In genomic region chr1:112636597-112637256, GRCh38 we compare ENCODE assay signal across 10 cellular contexts. TPM values are rescaled to one million over a fixed set of nuclear protein-coding genes. Genes with fewer than 3 reads are reported as not detected.
DNase-seq lines count a peak whose midpoint lies in the region; ATAC-seq and TF ChIP-seq lines count a peak whose summit lies in the region.
"Had no signal": no experiment of that assay in that cellular context is flagged by ENCODE, and none has a peak within 500 bp of the region (broad histone marks: within the 10 kb centered on the region; RNA-seq: fewer than 3 reads in every experiment).

No MANE protein-coding gene starts in this region.

- peaks cover 86% of the 10 kb centered on the region for H3K79me2 ChIP-seq in OCI-LY1 (ENCODE audit: insufficient read depth, low read length)

- H4K20me1 ChIP-seq in OCI-LY1 (ENCODE audit: insufficient read depth, low read length) = peaks cover 4% of the 10 kb centered on the region

- no peaks in the 10 kb centered on the region for H3F3A ChIP-seq in OCI-LY1 (ENCODE audit: insufficient read depth, low read length)

- no peak overlapping the region for H3K9ac ChIP-seq in OCI-LY1 (ENCODE audit: low read length)

- TF ChIP-seq CTCF in OCI-LY1 (IDR thresholded peaks at IDR 0.05; ENCODE audit: low read length) (no peak), dorsolateral prefrontal cortex (IDR thresholded peaks at IDR 0.05 in 54 of 56, conservative IDR thresholded peaks at IDR 0.05 in 2 of 56; ENCODE audit: low read depth in 1 of 56, partially characterized antibody in 56 of 56) (no peak), spleen (IDR thresholded peaks at IDR 0.05 in 8 of 11, conservative IDR thresholded peaks at IDR 0.05 in 3 of 11) (no peak), heart right ventricle (IDR thresholded peaks at IDR 0.05) (no peak)

- no peak for TF ChIP-seq POLR2A in spleen (IDR thresholded peaks at IDR 0.05)

- no peak for DNase-seq in dorsolateral prefrontal cortex
- no peak for DNase-seq in spleen
- DNase-seq in heart right ventricle = no peak
- DNase-seq in stimulated activated CD4-positive, alpha-beta T cell treated with anti-CD3 and anti-CD28 coated beads, Interleukin-4, amount 100 ng/mL, for 4 hours = no peak
- no peak for DNase-seq in aorta
- DNase-seq: NCI-H446 had no signal

- no peaks in the 10 kb centered on the region for H3K9me3 ChIP-seq in OCI-LY1 (ENCODE audit: low read length)
- no peaks in the 10 kb centered on the region for H3K9me3 ChIP-seq in spleen
- H3K9me3 ChIP-seq in heart right ventricle = no peaks in the 10 kb centered on the region
- H3K9me3 ChIP-seq in aorta (ENCODE audit: control insufficient read depth, low read length) = no peaks in the 10 kb centered on the region
- H3K9me3 ChIP-seq: thoracic aorta had no signal

- H3K4me3 ChIP-seq in OCI-LY1 (ENCODE audit: low read depth, low read length, poor library complexity, severe bottlenecking) (no peak overlapping the region), dorsolateral prefrontal cortex (peak overlapping the region in 4 of 59 donors; percentile 2 to 9 (median 6)), spleen (no peak overlapping the region), heart right ventricle (no peak overlapping the region), aorta (ENCODE audit: low read length in 2 of 2) (no peak overlapping the region)
- H3K4me3 ChIP-seq: thoracic aorta had no signal

- H3K9me2 ChIP-seq in OCI-LY1 (ENCODE audit: low read depth, low read length) = no peaks in the 10 kb centered on the region

- no peaks in the 10 kb centered on the region for H3K27me3 ChIP-seq in OCI-LY1 (ENCODE audit: insufficient read depth, low read length)
- H3K27me3 ChIP-seq in dorsolateral prefrontal cortex = no peaks in the 10 kb centered on the region
- no peaks in the 10 kb centered on the region for H3K27me3 ChIP-seq in spleen (replicated peaks in 1 of 7)
- H3K27me3 ChIP-seq in heart right ventricle = no peaks in the 10 kb centered on the region
- H3K27me3 ChIP-seq in aorta (ENCODE audit: control insufficient read depth in 1 of 2, insufficient read depth in 2 of 2, low read length in 1 of 2) = no peaks in the 10 kb centered on the region

- H3K36me3 ChIP-seq in OCI-LY1 (ENCODE audit: insufficient read depth, low read length) (peaks cover 31% of the 10 kb centered on the region), spleen (peaks cover 0 to 18% (median 5%) of the 10 kb centered on the region in 6 donors), heart right ventricle (peaks cover 0 to 13% (median 0%) of the 10 kb centered on the region in 9 donors), aorta (ENCODE audit: control insufficient read depth in 1 of 2, insufficient read depth in 2 of 2, low read length in 1 of 2) (no peaks in the 10 kb centered on the region)
- H3K36me3 ChIP-seq: thoracic aorta had no signal

- no peak overlapping the region for H3K4me2 ChIP-seq in OCI-LY1 (ENCODE audit: low read length)

- peak; percentile 45 for ATAC-seq in GM19467 (IDR thresholded peaks at IDR 0.05; ENCODE audit: unreplicated experiment)
- ATAC-seq in heart right ventricle = no peak
- no peak for ATAC-seq in GM19324 (IDR thresholded peaks at IDR 0.05; ENCODE audit: low FRiP score, unreplicated experiment)
- no peak for ATAC-seq in aorta (ENCODE audit: low FRiP score)

- H2AFZ ChIP-seq in OCI-LY1 (ENCODE audit: low read length) = no peak overlapping the region

- intact Hi-C loops in dorsolateral prefrontal cortex (cut with DNase I) (loop anchor here in 1 of 2 donors (1.0 to 5.0 kb wide), 2 partner anchors 17 to 66 kb away; partner anchors contain the start of genes CAPZA1 and ST7L), spleen (cut with DNase I; ENCODE audit: low total_unique reads) (no loop called here), heart right ventricle (cut with DNase I) (no loop called here), aorta (cut with DNase I) (loop anchor here in 1 of 2 donors (5.0 kb wide), 1 partner anchor 66 kb away; no protein-coding TSS in a partner anchor)

- H3K27ac ChIP-seq in OCI-LY1 (ENCODE audit: low read depth, low read length, poor library complexity, severe bottlenecking) (peak overlapping the region; percentile 41), dorsolateral prefrontal cortex (peak overlapping the region in 57 of 59 donors; percentile 20 to 91 (median 78)), spleen (peak overlapping the region in 6 of 8 donors; percentile 35 to 62 (median 46)), heart right ventricle (peak overlapping the region in 3 of 10 donors; percentile 1 to 45 (median 23)), aorta (ENCODE audit: low read depth in 1 of 2, low read length in 2 of 2) (no peak overlapping the region)

- peaks cover 17% of the 10 kb centered on the region for H3K4me1 ChIP-seq in OCI-LY1 (ENCODE audit: insufficient read depth, low read length, severe bottlenecking)
- peaks cover 36 to 91% (median 71%) of the 10 kb centered on the region in 6 donors for H3K4me1 ChIP-seq in spleen
- H3K4me1 ChIP-seq in heart right ventricle = peaks cover 5 to 66% (median 34%) of the 10 kb centered on the region in 9 donors
- H3K4me1 ChIP-seq in aorta (ENCODE audit: control insufficient read depth in 1 of 2, insufficient read depth in 2 of 2, low read length in 2 of 2) = no peaks in the 10 kb centered on the region

RNA-seq across cellular contexts. Expression of gene CAPZA1, which starts 17.1 kb away (rescaled TPM):
- 100 to 1,000 TPM in 1 of 120 experiments, 10 to 100 TPM in 119; 42.9 to 101 (median 68.4) TPM for total RNA-seq in dorsolateral prefrontal cortex
- total RNA-seq in spleen = 100 to 1,000 TPM; 190 to 354 (median 259) TPM
- polyA plus RNA-seq in spleen = 100 to 1,000 TPM; 105 to 132 (median 117) TPM
- total RNA-seq in heart right ventricle = 10 to 100 TPM; 19.5 to 58.3 (median 23.2) TPM
- polyA plus RNA-seq in heart right ventricle = 10 to 100 TPM; 28.0 to 45.4 TPM
- total RNA-seq in aorta = 100 to 1,000 TPM; 105 to 109 TPM
- polyA plus RNA-seq in aorta = 10 to 100 TPM; 39.1 to 65.0 TPM

RNA-seq across cellular contexts. Expression of gene ST7L, which starts 17.8 kb away (rescaled TPM):
- 10 to 100 TPM; 20.2 to 48.0 (median 32.2) TPM for total RNA-seq in dorsolateral prefrontal cortex
- total RNA-seq in spleen = 10 to 100 TPM; 14.1 to 23.9 (median 22.2) TPM
- polyA plus RNA-seq in spleen = 1 to 10 TPM; 6.1 to 7.7 (median 6.9) TPM
- 10 to 100 TPM; 12.4 to 22.2 (median 14.0) TPM for total RNA-seq in heart right ventricle
- 10 to 100 TPM in 1 of 2 donors, 1 to 10 TPM in 1; 9.2 to 11.3 TPM for polyA plus RNA-seq in heart right ventricle
- 10 to 100 TPM; 20.2 to 27.3 TPM for total RNA-seq in aorta
- polyA plus RNA-seq in aorta = 10 to 100 TPM in 1 of 2 donors, 1 to 10 TPM in 1; 9.3 to 17.7 TPM

RNA-seq across cellular contexts. Expression of gene MOV10, which starts 37.7 kb away (rescaled TPM):
- total RNA-seq in dorsolateral prefrontal cortex (10 to 100 TPM; 12.5 to 54.5 (median 25.7) TPM), spleen (10 to 100 TPM; 45.5 to 92.3 (median 60.2) TPM), heart right ventricle (10 to 100 TPM in 8 of 10 donors, 1 to 10 TPM in 2; 6.3 to 25.8 (median 13.9) TPM), aorta (10 to 100 TPM; 29.2 to 61.0 TPM)
- polyA plus RNA-seq in spleen (10 to 100 TPM; 23.5 to 62.5 (median 50.8) TPM), heart right ventricle (10 to 100 TPM; 17.8 to 69.4 TPM), aorta (10 to 100 TPM; 10.8 to 73.4 TPM)

Comparison
In these comparisons a context has a peak if more than half of its experiments do, and no peak if none do; other contexts are left out.
1. H3K27ac ChIP-seq: peak in OCI-LY1 (single experiment), dorsolateral prefrontal cortex (57 of 59) and spleen (6 of 8); none in aorta (0 of 2).